ENCODE assay signal across 16 cellular contexts in the genomic region with DNA sequence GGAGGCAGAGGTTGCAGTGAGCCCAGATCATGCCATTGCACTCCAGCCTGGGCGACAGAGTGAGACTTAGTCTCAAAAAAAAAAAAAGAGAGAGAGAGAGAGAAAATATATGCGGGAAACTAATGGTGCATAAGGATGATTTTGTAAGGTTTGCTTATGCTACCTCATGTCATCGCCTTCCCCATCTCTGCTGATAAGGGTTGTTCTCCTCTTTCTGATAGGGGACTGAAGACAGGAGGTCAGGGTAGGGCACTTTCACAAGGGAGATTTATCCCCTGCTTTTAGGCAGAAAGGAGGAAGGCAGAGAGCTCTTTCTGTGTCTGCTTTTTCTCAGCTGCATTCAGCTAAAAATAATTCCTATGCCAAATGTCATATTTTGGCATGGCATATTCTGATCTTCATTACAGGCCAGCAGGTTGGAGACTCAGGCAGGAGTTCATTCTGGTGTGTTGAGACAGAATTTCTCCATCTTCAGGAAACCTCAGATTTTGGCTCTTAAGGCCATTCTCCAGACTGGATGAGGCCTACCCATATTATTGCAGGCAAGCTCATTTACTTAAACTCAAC.
A peak's percentile ranks its signal among the peaks of the same experiment; 100 is the strongest.
DNase-seq lines count a peak whose midpoint lies in the region; ATAC-seq and TF ChIP-seq lines count a peak whose summit lies in the region.
"Had no signal": no experiment of that assay in that cellular context is flagged by ENCODE, and none has a peak within 500 bp of the region (broad histone marks: within the 10 kb centered on the region; RNA-seq: fewer than 3 reads in every experiment).

No MANE protein-coding gene starts in this region.

- DNase-seq in Right ventricle myocardium superior (no peak), Right ventricle myocardium inferior (ENCODE audit: missing footprints) (no peak), left ventricle myocardium superior (no peak), NCI-H1092 (lab: John Stamatoyannopoulos, UW) (no peak), DMS79 (lab: John Stamatoyannopoulos, UW) (no peak), ovary (no peak)
- DNase-seq in activated T-helper 2 cell treated with anti-CD3 and anti-CD28 coated beads, Interferon-gamma antibody, Interleukin-2, Interleukin-4, amounts not matched to agents 10 μg/mL and 5 μg/mL and 100 μg/mL, durations not matched to agents 14 hours and 24 hours and 36 hours (ENCODE audit: low spot score): no peak
- DNase-seq: DMS79 treated with DMSO at 0.1 percent for 48 hours, KBM-7, NCI-H187, NCI-H2227 treated with DMSO at 0.1 percent for 48 hours, NCI-H524 treated with DMSO at 0.1 percent for 48 hours, PC-9 had no signal

- no peak overlapping the region for H3K27ac ChIP-seq in ovary
- H3K27ac ChIP-seq: PC-9, RWPE1, SJSA1 had no signal

- no peaks in the 10 kb centered on the region for H3K36me3 ChIP-seq in ovary
- H3K36me3 ChIP-seq: SJSA1 had no signal

- H3K27ac Mint-ChIP-seq in activated T-helper 2 cell treated with anti-CD3 and anti-CD28 coated beads, Interferon-gamma antibody, Interleukin-2, Interleukin-4, amounts not matched to agents 10 μg/mL and 5 μg/mL and 100 μg/mL, durations not matched to agents 14 hours and 24 hours and 36 hours: peak overlapping the region; percentile 56
- peak overlapping the region; percentile 57 for H3K27ac Mint-ChIP-seq in stimulated activated memory B cell treated with anti-CD40 and anti-IgM and Interleukin-4, amounts not matched to agents 10 μg/mL and 1 μg/mL and 100 μg/mL, for 72 hours

- intact Hi-C loops in Right ventricle myocardium superior (cut with DNase I) (no loop called here), Right ventricle myocardium inferior (cut with DNase I) (no loop called here), left ventricle myocardium superior (cut with micrococcal nuclease) (no loop called here), ovary (cut with DNase I) (no loop called here)
- intact Hi-C loops in activated T-helper 2 cell treated with anti-CD3 and anti-CD28 coated beads, Interferon-gamma antibody, Interleukin-2, Interleukin-4, amounts not matched to agents 10 μg/mL and 5 μg/mL and 100 μg/mL, durations not matched to agents 14 hours and 24 hours and 36 hours (cut with micrococcal nuclease): no loop called here

- no peaks in the 10 kb centered on the region for H3K27me3 ChIP-seq in ovary
- H3K27me3 ChIP-seq: SJSA1 had no signal

- no peak for TF ChIP-seq EP300 in ovary (IDR thresholded peaks at IDR 0.05)

- H3K4me3 ChIP-seq in ovary: no peak overlapping the region
- H3K4me3 ChIP-seq: PC-9, SJSA1 had no signal

- H3K4me1 Mint-ChIP-seq in activated T-helper 2 cell treated with anti-CD3 and anti-CD28 coated beads, Interferon-gamma antibody, Interleukin-2, Interleukin-4, amounts not matched to agents 10 μg/mL and 5 μg/mL and 100 μg/mL, durations not matched to agents 14 hours and 24 hours and 36 hours (ENCODE audit: low read depth): peaks cover 63% of the 10 kb centered on the region
- H3K4me1 Mint-ChIP-seq in stimulated activated memory B cell treated with anti-CD40 and anti-IgM and Interleukin-4, amounts not matched to agents 10 μg/mL and 1 μg/mL and 100 μg/mL, for 72 hours: peaks cover 36% of the 10 kb centered on the region

- no peak overlapping the region for H3K4me3 Mint-ChIP-seq in activated T-helper 2 cell treated with anti-CD3 and anti-CD28 coated beads, Interferon-gamma antibody, Interleukin-2, Interleukin-4, amounts not matched to agents 10 μg/mL and 5 μg/mL and 100 μg/mL, durations not matched to agents 14 hours and 24 hours and 36 hours (ENCODE audit: low read depth)
- H3K4me3 Mint-ChIP-seq in stimulated activated memory B cell treated with anti-CD40 and anti-IgM and Interleukin-4, amounts not matched to agents 10 μg/mL and 1 μg/mL and 100 μg/mL, for 72 hours: no peak overlapping the region

- peak; percentile 60 for ATAC-seq in Right ventricle myocardium superior (ENCODE audit: poor library complexity)
- no peak for ATAC-seq in Right ventricle myocardium inferior
- peak; percentile 54 for ATAC-seq in left ventricle myocardium superior
- no peak for ATAC-seq in stimulated activated memory B cell treated with anti-CD40 and anti-IgM and Interleukin-4, amounts not matched to agents 10 μg/mL and 1 μg/mL and 100 μg/mL, for 72 hours

- no peaks in the 10 kb centered on the region for H3K4me1 ChIP-seq in ovary (ENCODE audit: insufficient read depth)

- H3K27me3 Mint-ChIP-seq in activated T-helper 2 cell treated with anti-CD3 and anti-CD28 coated beads, Interferon-gamma antibody, Interleukin-2, Interleukin-4, amounts not matched to agents 10 μg/mL and 5 μg/mL and 100 μg/mL, durations not matched to agents 14 hours and 24 hours and 36 hours (ENCODE audit: low read depth): no peaks in the 10 kb centered on the region
- H3K27me3 Mint-ChIP-seq in stimulated activated memory B cell treated with anti-CD40 and anti-IgM and Interleukin-4, amounts not matched to agents 10 μg/mL and 1 μg/mL and 100 μg/mL, for 72 hours: no peaks in the 10 kb centered on the region

- peaks cover 76% of the 10 kb centered on the region for H3K36me3 Mint-ChIP-seq in activated T-helper 2 cell treated with anti-CD3 and anti-CD28 coated beads, Interferon-gamma antibody, Interleukin-2, Interleukin-4, amounts not matched to agents 10 μg/mL and 5 μg/mL and 100 μg/mL, durations not matched to agents 14 hours and 24 hours and 36 hours (ENCODE audit: low read depth)
- H3K36me3 Mint-ChIP-seq in stimulated activated memory B cell treated with anti-CD40 and anti-IgM and Interleukin-4, amounts not matched to agents 10 μg/mL and 1 μg/mL and 100 μg/mL, for 72 hours: peaks cover 6% of the 10 kb centered on the region

- WGBS in ovary, 3 donors: 38 to 47% (median 41%) methylated on average over 3 of the region's 3 CpGs

- TF ChIP-seq CTCF in ovary (IDR thresholded peaks at IDR 0.05): no peak

- H3K9me3 Mint-ChIP-seq in activated T-helper 2 cell treated with anti-CD3 and anti-CD28 coated beads, Interferon-gamma antibody, Interleukin-2, Interleukin-4, amounts not matched to agents 10 μg/mL and 5 μg/mL and 100 μg/mL, durations not matched to agents 14 hours and 24 hours and 36 hours: peaks cover 30% of the 10 kb centered on the region
- H3K9me3 Mint-ChIP-seq in stimulated activated memory B cell treated with anti-CD40 and anti-IgM and Interleukin-4, amounts not matched to agents 10 μg/mL and 1 μg/mL and 100 μg/mL, for 72 hours: peaks cover 6% of the 10 kb centered on the region

- no peak for TF ChIP-seq POLR2A in ovary (IDR thresholded peaks at IDR 0.05)

- no peaks in the 10 kb centered on the region for H3K9me3 ChIP-seq in ovary
- H3K9me3 ChIP-seq: SJSA1 had no signal

Comparison
In these comparisons a context has a peak if more than half of its experiments do, and no peak if none do; other contexts are left out.
1. ATAC-seq: peak in Right ventricle myocardium superior (single experiment) and left ventricle myocardium superior (single experiment); none in Right ventricle myocardium inferior (single experiment) and stimulated activated memory B cell treated with anti-CD40 and anti-IgM and Interleukin-4, amounts not matched to agents 10 μg/mL and 1 μg/mL and 100 μg/mL, for 72 hours (single experiment).